In the genomic region with DNA sequence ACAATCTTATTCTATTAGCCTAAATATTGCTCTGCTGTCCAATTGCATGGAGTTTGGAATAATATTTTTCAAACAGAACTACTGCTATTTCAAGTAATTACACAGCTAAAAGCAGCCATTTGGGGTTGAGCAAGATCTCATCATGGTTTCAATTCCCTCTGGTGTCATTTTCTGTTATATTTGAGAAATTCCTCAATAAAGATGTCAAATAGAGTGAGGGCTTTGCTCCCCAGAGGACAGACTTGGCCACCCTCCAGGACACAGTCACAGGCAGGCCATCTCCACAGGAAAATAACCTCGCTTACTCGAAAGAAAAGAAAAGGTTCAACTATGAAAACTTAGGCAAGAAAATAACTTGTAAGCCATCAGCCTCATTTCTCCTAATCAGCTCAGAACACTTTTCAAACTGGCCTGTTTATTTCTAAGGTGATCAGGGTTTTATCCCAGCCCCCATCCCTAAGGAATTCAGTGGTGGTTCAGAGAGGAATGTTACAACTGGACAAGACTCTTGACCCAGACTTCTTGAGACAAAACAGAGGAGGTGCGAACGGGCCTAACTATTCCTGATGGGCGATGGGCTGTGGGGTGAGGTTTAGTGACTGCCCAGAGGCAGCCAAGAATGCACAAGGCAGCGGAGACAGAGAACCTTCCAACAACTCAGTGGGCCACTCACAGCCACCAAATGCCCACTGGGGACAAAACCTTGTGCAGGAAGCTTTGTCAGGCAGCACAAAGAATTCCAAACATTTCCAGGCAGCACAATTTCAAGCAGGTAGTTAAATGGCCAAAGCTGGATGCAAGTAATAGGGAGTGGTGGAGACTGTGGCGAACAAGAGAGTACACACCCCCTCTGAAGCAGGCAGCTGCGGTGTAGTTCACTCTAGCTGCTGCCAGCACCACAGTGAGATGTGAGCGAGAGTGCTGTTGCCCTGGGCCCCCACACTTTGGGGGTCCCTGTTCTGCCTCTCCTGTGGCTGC, we compare ENCODE assay signal across 15 cellular contexts. TPM values are rescaled to one million over a fixed set of nuclear protein-coding genes. Genes with fewer than 3 reads are reported as not detected.
DNase-seq lines count a peak whose midpoint lies in the region; ATAC-seq and TF ChIP-seq lines count a peak whose summit lies in the region.
"Had no signal": no experiment of that assay in that cellular context is flagged by ENCODE, and none has a peak within 500 bp of the region (broad histone marks: within the 10 kb centered on the region; RNA-seq: fewer than 3 reads in every experiment).

No MANE protein-coding gene starts in this region.

- no peaks in the 10 kb centered on the region for H3K36me3 Mint-ChIP-seq in GM23338 (ENCODE audit: low read depth)

- no peaks in the 10 kb centered on the region for H3K9me2 ChIP-seq in GM23338 (ENCODE audit: insufficient read depth)

- ATAC-seq in GM23338 (no peak), HG03442 (IDR thresholded peaks at IDR 0.05; ENCODE audit: unreplicated experiment) (no peak)
- ATAC-seq: activated CD4-positive, CD25-positive, alpha-beta regulatory T cell treated with anti-CD3 and anti-CD28 coated beads, Interleukin-2, amount 50 U/mL, for 24 hours; activated T-cell treated with anti-CD3 and anti-CD28 coated beads, Interleukin-2, amount 50 U/mL, for 72 hours had no signal

- DNase-seq in GM23338 (ENCODE audit: low spot score), result peak; percentile 27
- peak; percentile 60 for DNase-seq in left ventricle myocardium inferior
- peak; percentile 33 for DNase-seq in spleen
- DNase-seq in G401 (ENCODE audit: low spot score), result no peak
- no peak for DNase-seq in HCEC 1CT
- no peak for DNase-seq in NCI-H2029 (lab: John Stamatoyannopoulos, UW)
- DNase-seq: activated T-cell treated with anti-CD3 and anti-CD28 coated beads, Interleukin-2, amount 50 U/mL, for 72 hours; Caco-2; NCI-H446 treated with DMSO at 0.1 percent for 48 hours; nephron progenitor cell had no signal

- no peak overlapping the region for H3K9ac ChIP-seq in OCI-LY3 (ENCODE audit: low read length)

- H3K4me2 ChIP-seq in GM23338, result no peak overlapping the region
- H3K4me2 ChIP-seq in OCI-LY3 (ENCODE audit: low read length), result 0 out of 2 replicates have a peak overlapping the region, but pooled peaks have one; percentile 13

- no peak overlapping the region for H2AFZ ChIP-seq in GM23338
- no peak overlapping the region for H2AFZ ChIP-seq in OCI-LY3 (ENCODE audit: low read depth, low read length)

- H3K36me3 ChIP-seq in GM23338 (ENCODE audit: insufficient read depth) (no peaks in the 10 kb centered on the region), OCI-LY3 (replicated peaks; ENCODE audit: low read depth, low read length) (no peaks in the 10 kb centered on the region), left ventricle myocardium inferior (no peaks in the 10 kb centered on the region), spleen (no peaks in the 10 kb centered on the region)
- H3K36me3 ChIP-seq: breast epithelium, SJSA1 had no signal

- H3K4me1 Mint-ChIP-seq in GM23338, result peaks cover 13% of the 10 kb centered on the region

- in situ Hi-C loops in G401 (cut with HindIII; ENCODE audit: low sequenced_read_pairs), result no loop called here

- H3K9me3 ChIP-seq in OCI-LY3 (ENCODE audit: insufficient read depth, low read length) (no peaks in the 10 kb centered on the region), left ventricle myocardium inferior (replicated peaks) (no peaks in the 10 kb centered on the region), spleen (no peaks in the 10 kb centered on the region)
- H3K9me3 ChIP-seq: breast epithelium, Caco-2, SJSA1 had no signal

- no peak overlapping the region for H3K4me3 Mint-ChIP-seq in GM23338
- H3K4me3 Mint-ChIP-seq: activated T-cell treated with anti-CD3 and anti-CD28 coated beads, Interleukin-2, amount 50 U/mL, for 72 hours; nephron progenitor cell had no signal

- no peaks in the 10 kb centered on the region for H4K20me1 ChIP-seq in GM23338 (replicated peaks; ENCODE audit: insufficient read depth)
- no peaks in the 10 kb centered on the region for H4K20me1 ChIP-seq in OCI-LY3 (ENCODE audit: insufficient read depth, low read length)

- no peak overlapping the region for H3K27ac ChIP-seq in GM23338 (ENCODE audit: low read depth)
- no peak overlapping the region for H3K27ac ChIP-seq in OCI-LY3 (ENCODE audit: low read length)
- H3K27ac ChIP-seq in left ventricle myocardium inferior (replicated peaks), result no peak overlapping the region
- H3K27ac ChIP-seq in spleen, result no peak overlapping the region
- H3K27ac ChIP-seq: SJSA1 had no signal

- H3K4me3 ChIP-seq in GM23338 (no peak overlapping the region), OCI-LY3 (ENCODE audit: low read length) (no peak overlapping the region), left ventricle myocardium inferior (no peak overlapping the region), spleen (no peak overlapping the region)
- H3K4me3 ChIP-seq: breast epithelium, SJSA1 had no signal

- no peak overlapping the region for H3K27ac Mint-ChIP-seq in GM23338
- H3K27ac Mint-ChIP-seq: activated T-cell treated with anti-CD3 and anti-CD28 coated beads, Interleukin-2, amount 50 U/mL, for 72 hours; nephron progenitor cell had no signal

- H3K4me1 ChIP-seq in GM23338 (ENCODE audit: insufficient read depth), result no peaks in the 10 kb centered on the region
- H3K4me1 ChIP-seq in OCI-LY3 (ENCODE audit: low read length), result peaks cover 27% of the 10 kb centered on the region
- peaks cover 11% of the 10 kb centered on the region for H3K4me1 ChIP-seq in left ventricle myocardium inferior
- peaks cover 0 to 15% (median 2%) of the 10 kb centered on the region in 6 donors for H3K4me1 ChIP-seq in spleen
- H3K4me1 ChIP-seq: breast epithelium, Caco-2 had no signal

- H3K9me3 Mint-ChIP-seq in GM23338, result no peaks in the 10 kb centered on the region
- H3K9me3 Mint-ChIP-seq: activated T-cell treated with anti-CD3 and anti-CD28 coated beads, Interleukin-2, amount 50 U/mL, for 72 hours; nephron progenitor cell had no signal

- H3K79me2 ChIP-seq in GM23338 (replicated peaks; ENCODE audit: insufficient read depth), result no peaks in the 10 kb centered on the region
- no peaks in the 10 kb centered on the region for H3K79me2 ChIP-seq in OCI-LY3 (ENCODE audit: low read length)

- H3F3A ChIP-seq in GM23338 (replicated peaks; ENCODE audit: low read depth), result no peaks in the 10 kb centered on the region

- H3K27me3 ChIP-seq in GM23338 (ENCODE audit: insufficient read depth) (no peaks in the 10 kb centered on the region), OCI-LY3 (ENCODE audit: low read depth, low read length) (peaks cover 5% of the 10 kb centered on the region), left ventricle myocardium inferior (ENCODE audit: low read depth) (no peaks in the 10 kb centered on the region), spleen (replicated peaks in 1 of 7) (peaks cover 0 to 5% (median 0%) of the 10 kb centered on the region in 7 donors)
- H3K27me3 ChIP-seq: breast epithelium, SJSA1 had no signal

- no peak for TF ChIP-seq CTCF in GM23338 (conservative IDR thresholded peaks at IDR 0.05; ENCODE audit: low read depth in 2 of 2)
- TF ChIP-seq CTCF in OCI-LY3 (IDR thresholded peaks at IDR 0.05; ENCODE audit: low read depth, low read length), result no peak
- no peak for TF ChIP-seq CTCF in left ventricle myocardium inferior (IDR thresholded peaks at IDR 0.05; ENCODE audit: borderline replicate concordance)
- TF ChIP-seq CTCF in spleen (IDR thresholded peaks at IDR 0.05 in 8 of 11, conservative IDR thresholded peaks at IDR 0.05 in 3 of 11), result no peak

- no peaks in the 10 kb centered on the region for H3K27me3 Mint-ChIP-seq in GM23338 (ENCODE audit: insufficient read depth, low read depth, poor library complexity)

- 75 to 82% (median 80%) methylated on average over 9 of the region's 9 CpGs for WGBS in spleen, 5 donors

- no peak for TF ChIP-seq POLR2A in spleen (IDR thresholded peaks at IDR 0.05)

- intact Hi-C loops in left ventricle myocardium inferior (cut with micrococcal nuclease), result no loop called here
- intact Hi-C loops in spleen (cut with DNase I; ENCODE audit: low total_unique reads), result no loop called here

TF ChIP-seq in GM23338, 12 proteins besides CTCF, POLR2A, EP300 and RAD21 (continues in another document):
- TF ChIP-seq JUNB (IDR thresholded peaks at IDR 0.05; ENCODE audit: unreplicated experiment) (no peak), NANOG (IDR thresholded peaks at IDR 0.05; ENCODE audit: borderline replicate concordance) (no peak), ZNF114 (CRISPR knock-in tag; IDR thresholded peaks at IDR 0.05) (no peak)
- TF ChIP-seq, protein P1, sequence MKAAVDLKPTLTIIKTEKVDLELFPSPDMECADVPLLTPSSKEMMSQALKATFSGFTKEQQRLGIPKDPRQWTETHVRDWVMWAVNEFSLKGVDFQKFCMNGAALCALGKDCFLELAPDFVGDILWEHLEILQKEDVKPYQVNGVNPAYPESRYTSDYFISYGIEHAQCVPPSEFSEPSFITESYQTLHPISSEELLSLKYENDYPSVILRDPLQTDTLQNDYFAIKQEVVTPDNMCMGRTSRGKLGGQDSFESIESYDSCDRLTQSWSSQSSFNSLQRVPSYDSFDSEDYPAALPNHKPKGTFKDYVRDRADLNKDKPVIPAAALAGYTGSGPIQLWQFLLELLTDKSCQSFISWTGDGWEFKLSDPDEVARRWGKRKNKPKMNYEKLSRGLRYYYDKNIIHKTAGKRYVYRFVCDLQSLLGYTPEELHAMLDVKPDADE (IDR thresholded peaks at IDR 0.05), result no peak

RNA-seq across cellular contexts. Expression of a gene that starts 29.4 kb away (rescaled TPM):
- total RNA-seq in GM23338 (2014; rRNA removed; shearing (Covaris generic)), result 2.0 and 3.2 TPM in 2 replicates
- polyA plus RNA-seq in GM23338 (2016; fragmentation: Nextera tagmentation; extraction: Ambion mirVana) (0.52 and 0.81 TPM in 2 replicates), spleen (1 to 10 TPM in 2 of 3 donors, under 1 TPM in 1; 0.46 to 3.0 (median 2.0) TPM)
- total RNA-seq in left ventricle myocardium inferior (0.14 TPM), spleen (10 to 100 TPM; 12.5 to 43.5 (median 20.3) TPM)
- total RNA-seq in G401 (2014; rRNA removed; shearing (Covaris generic)), result 10.4 and 28.9 TPM in 2 replicates
- total RNA-seq: Caco-2, SJSA1 had no signal

Comparison
In these comparisons a context has a peak if more than half of its experiments do, and no peak if none do; other contexts are left out.
1. DNase-seq: peak in GM23338 (single experiment), left ventricle myocardium inferior (single experiment) and spleen (single experiment); none in G401 (single experiment), HCEC 1CT (single experiment) and NCI-H2029 (single experiment).